Comparison of ENCODE assay signal across 1 cellular context in the genomic region with DNA sequence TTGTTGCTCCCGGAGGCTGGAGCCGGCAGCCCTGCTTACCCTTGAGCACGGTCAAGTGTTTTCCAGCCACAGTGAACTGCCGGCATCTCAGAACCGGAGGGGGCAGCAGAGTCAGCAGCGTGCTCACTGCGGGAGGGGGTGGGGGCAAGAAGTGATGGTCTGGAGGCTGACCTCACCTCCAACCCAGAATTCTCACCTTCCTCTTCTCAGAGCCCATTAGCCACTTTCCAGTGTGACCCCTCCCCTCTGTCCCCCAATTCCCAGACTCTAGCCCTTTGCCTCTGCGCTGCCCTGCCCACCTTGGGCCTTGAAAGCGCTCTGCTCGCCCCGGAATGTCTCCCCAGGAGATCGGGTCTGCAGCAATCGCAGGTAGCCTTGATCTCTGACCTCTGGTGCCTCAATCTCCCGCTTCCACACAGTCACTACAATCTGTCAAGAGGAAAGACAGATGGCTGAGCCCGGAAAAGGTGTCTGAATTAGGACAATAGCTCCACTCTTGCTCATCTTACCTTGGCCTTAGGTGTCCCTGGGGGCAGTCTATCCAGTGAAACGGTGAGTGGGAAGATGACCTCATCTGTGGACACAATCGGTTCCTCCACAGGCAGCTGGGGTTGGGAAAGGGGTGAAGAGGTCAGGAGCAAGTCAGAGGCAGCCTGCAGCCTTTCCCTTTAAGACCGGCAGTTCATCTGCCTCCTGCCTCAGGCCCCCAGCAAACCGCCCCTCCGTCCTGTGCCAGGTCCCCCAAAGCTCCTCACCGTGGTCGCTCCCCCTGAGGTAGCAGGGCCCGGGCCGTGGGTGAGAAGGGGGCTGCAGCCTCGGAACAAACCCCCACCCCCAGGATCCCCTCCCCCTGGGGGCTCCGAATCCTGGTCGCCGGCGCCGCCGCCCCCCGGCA.
TF ChIP-seq lines count a peak whose summit lies in the region.

No MANE protein-coding gene starts in this region.

TF ChIP-seq in K562, 482 proteins besides CTCF, POLR2A, EP300 and RAD21 (continued from another document and continues in another):
- TF ChIP-seq E4F1 (CRISPR knock-in tag; IDR thresholded peaks at IDR 0.05; ENCODE audit: borderline replicate concordance) (no peak), GATAD2A (IDR thresholded peaks at IDR 0.05) (no peak), HDAC6 (IDR thresholded peaks at IDR 0.05; ENCODE audit: low read depth, low read length) (no peak), USF1 (CRISPR knock-in tag; IDR thresholded peaks at IDR 0.05) (no peak), PPARD (CRISPR knock-in tag; IDR thresholded peaks at IDR 0.05) (no peak), HOMEZ (CRISPR knock-in tag; IDR thresholded peaks at IDR 0.05) (no peak), TCF7L2 (IDR thresholded peaks at IDR 0.05; ENCODE audit: low read depth, low read length) (no peak), ZNF282 (CRISPR knock-in tag; IDR thresholded peaks at IDR 0.05) (no peak), SMARCA4 (IDR thresholded peaks at IDR 0.05) (peak; percentile 73), ZBTB2 (IDR thresholded peaks at IDR 0.05) (peak; percentile 52; the same call in 1 of the 2 replicates), RBM14 (IDR thresholded peaks at IDR 0.05; ENCODE audit: borderline replicate concordance, insufficient read depth, low read depth, low read length) (no peak), HDAC8 (tag; IDR thresholded peaks at IDR 0.05) (no peak), XRCC3 (IDR thresholded peaks at IDR 0.05) (no peak), GATA2 (CRISPR knock-in tag; IDR thresholded peaks at IDR 0.05) (no peak), CAMTA2 (CRISPR knock-in tag; conservative IDR thresholded peaks at IDR 0.05) (no peak), CHD7 (IDR thresholded peaks at IDR 0.05; ENCODE audit: low read depth, low read length) (no peak), ZNF431 (CRISPR knock-in tag; IDR thresholded peaks at IDR 0.05) (no peak; the same call in none of the 2 replicates), PTTG1 (tag; IDR thresholded peaks at IDR 0.05; ENCODE audit: low read depth) (no peak), TAL1 (IDR thresholded peaks at IDR 0.05) (0 out of 2 replicates have a peak, but pooled peaks have one; percentile 37), MXD1 (CRISPR knock-in tag; IDR thresholded peaks at IDR 0.05; ENCODE audit: borderline replicate concordance, poor library complexity, severe bottlenecking) (no peak), RBM25 (IDR thresholded peaks at IDR 0.05; ENCODE audit: low read depth, low read length, severe bottlenecking) (no peak), ZNF121 (CRISPR knock-in tag; conservative IDR thresholded peaks at IDR 0.05) (no peak), FIP1L1 (IDR thresholded peaks at IDR 0.05; ENCODE audit: low read depth, low read length, poor library complexity, severe bottlenecking) (no peak), IRF2 (CRISPR knock-in tag; IDR thresholded peaks at IDR 0.05) (no peak), SPI1 (IDR thresholded peaks at IDR 0.05; ENCODE audit: borderline replicate concordance, low read depth, low read length) (no peak), ZFX (CRISPR knock-in tag; IDR thresholded peaks at IDR 0.05) (no peak), SRF (CRISPR knock-in tag; IDR thresholded peaks at IDR 0.05) (no peak), TEAD1 (CRISPR knock-in tag; IDR thresholded peaks at IDR 0.05) (peak in 1 of 2 experiments; percentile 86; a peak in 1 of 4 replicates), ARID2 (IDR thresholded peaks at IDR 0.05) (no peak), FOXM1 (IDR thresholded peaks at IDR 0.05; ENCODE audit: low read depth) (no peak), FOXM1 (CRISPR knock-in tag; IDR thresholded peaks at IDR 0.05; ENCODE audit: low read depth) (no peak), RCOR1 (IDR thresholded peaks at IDR 0.05; ENCODE audit: borderline replicate concordance in 1 of 2, low read depth in 2 of 2, low read length in 2 of 2) (peak in 1 of 2 experiments; percentile 57; a peak in 2 of 4 replicates), CBFB (CRISPR knock-in tag; IDR thresholded peaks at IDR 0.05) (no peak), MCM3 (IDR thresholded peaks at IDR 0.05) (no peak), BCL6 (CRISPR knock-in tag; IDR thresholded peaks at IDR 0.05) (no peak), ZKSCAN3 (CRISPR knock-in tag; IDR thresholded peaks at IDR 0.05) (no peak)
- TF ChIP-seq, protein P1, sequence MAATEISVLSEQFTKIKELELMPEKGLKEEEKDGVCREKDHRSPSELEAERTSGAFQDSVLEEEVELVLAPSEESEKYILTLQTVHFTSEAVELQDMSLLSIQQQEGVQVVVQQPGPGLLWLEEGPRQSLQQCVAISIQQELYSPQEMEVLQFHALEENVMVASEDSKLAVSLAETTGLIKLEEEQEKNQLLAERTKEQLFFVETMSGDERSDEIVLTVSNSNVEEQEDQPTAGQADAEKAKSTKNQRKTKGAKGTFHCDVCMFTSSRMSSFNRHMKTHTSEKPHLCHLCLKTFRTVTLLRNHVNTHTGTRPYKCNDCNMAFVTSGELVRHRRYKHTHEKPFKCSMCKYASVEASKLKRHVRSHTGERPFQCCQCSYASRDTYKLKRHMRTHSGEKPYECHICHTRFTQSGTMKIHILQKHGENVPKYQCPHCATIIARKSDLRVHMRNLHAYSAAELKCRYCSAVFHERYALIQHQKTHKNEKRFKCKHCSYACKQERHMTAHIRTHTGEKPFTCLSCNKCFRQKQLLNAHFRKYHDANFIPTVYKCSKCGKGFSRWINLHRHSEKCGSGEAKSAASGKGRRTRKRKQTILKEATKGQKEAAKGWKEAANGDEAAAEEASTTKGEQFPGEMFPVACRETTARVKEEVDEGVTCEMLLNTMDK (IDR thresholded peaks at IDR 0.05; ENCODE audit: borderline replicate concordance, insufficient read depth, low read depth, low read length, poor library complexity, severe bottlenecking), result peak; percentile 88
